32 cellular contexts compared by ENCODE assay signal in genomic region chr3:70740872-70741271, GRCh38.
"Had no signal": no experiment of that assay in that cellular context is flagged by ENCODE, and none has a peak within 500 bp of the region (broad histone marks: within the 10 kb centered on the region; RNA-seq: fewer than 3 reads in every experiment).

No MANE protein-coding gene starts in this region.

- H3K4me1 Mint-ChIP-seq: activated CD4-positive, alpha-beta T cell treated with anti-CD3 and anti-CD28 coated beads, Interleukin-2, amount 10 ng/mL, durations not matched to agents 7 days and 5 days; activated CD8-positive, alpha-beta memory T cell treated with anti-CD3 and anti-CD28 coated beads, Interleukin-2, amount 10 ng/mL, durations not matched to agents 7 days and 5 days; central memory CD8-positive, alpha-beta T cell; immature natural killer cell had no signal

- H3K9me3 ChIP-seq: gastroesophageal sphincter, right atrium auricular region, stomach, thyroid gland, upper lobe of left lung, vagina had no signal

- DNase-seq: activated CD4-positive, alpha-beta T cell treated with anti-CD3 and anti-CD28 coated beads, Interleukin-2, amount 10 ng/mL, durations not matched to agents 7 days and 5 days; activated CD4-positive, CD25-positive, alpha-beta regulatory T cell treated with anti-CD3 and anti-CD28 coated beads, Interleukin-2, amount 50 U/mL, for 72 hours; activated CD8-positive, alpha-beta memory T cell treated with anti-CD3 and anti-CD28 coated beads, Interleukin-2, amount 10 ng/mL, durations not matched to agents 7 days and 5 days; activated CD8-positive, alpha-beta T cell treated with anti-CD3 and anti-CD28 coated beads for 36 hours; activated naive CD4-positive, alpha-beta T cell; activated T-cell treated with anti-CD3 and anti-CD28 coated beads, Interleukin-2, amount 50 U/mL, for 72 hours; dorsolateral prefrontal cortex; effector memory CD4-positive, alpha-beta T cell; erythroblast; head of caudate nucleus; hippocampal formation; immature natural killer cell; kidney; left colon; midbrain; naive thymus-derived CD4-positive, alpha-beta T cell; occipital lobe; stimulated activated CD4-positive, alpha-beta T cell treated with anti-CD3 and anti-CD28 coated beads, Interleukin-1b, Interleukin-23, amount 100 ng/mL, for 48 hours; stimulated activated naive B cell treated with anti-CD40 and anti-IgM and Interleukin-4, amounts not matched to agents 10 μg/mL and 1 μg/mL and 100 μg/mL, for 72 hours; stomach; T-helper 17 cell; T1000; thyroid gland; upper lobe of left lung had no signal

- H3K4me3 ChIP-seq: dorsolateral prefrontal cortex, gastroesophageal sphincter, right atrium auricular region, smooth muscle cell, stomach, thyroid gland, upper lobe of left lung, vagina had no signal

- H3K36me3 ChIP-seq: gastroesophageal sphincter, right atrium auricular region, stomach, thyroid gland, upper lobe of left lung, vagina had no signal

- H3K27ac ChIP-seq: dorsolateral prefrontal cortex, gastroesophageal sphincter, right atrium auricular region, stomach, thyroid gland, upper lobe of left lung, vagina had no signal

- H3K27ac Mint-ChIP-seq: activated CD4-positive, alpha-beta T cell treated with anti-CD3 and anti-CD28 coated beads, Interleukin-2, amount 10 ng/mL, durations not matched to agents 7 days and 5 days; activated CD8-positive, alpha-beta memory T cell treated with anti-CD3 and anti-CD28 coated beads, Interleukin-2, amount 10 ng/mL, durations not matched to agents 7 days and 5 days; activated CD8-positive, alpha-beta T cell treated with anti-CD3 and anti-CD28 coated beads for 36 hours; activated naive CD4-positive, alpha-beta T cell treated with anti-CD3 and anti-CD28 coated beads, Interleukin-2, amount 50 U/mL, for 72 hours; activated T-cell treated with anti-CD3 and anti-CD28 coated beads, Interleukin-2, amount 50 U/mL, for 72 hours; immature natural killer cell; memory B cell; naive thymus-derived CD4-positive, alpha-beta T cell; stimulated activated naive B cell treated with anti-CD40 and anti-IgM and Interleukin-4, amounts not matched to agents 10 μg/mL and 1 μg/mL and 100 μg/mL, for 72 hours; T-helper 17 cell had no signal

- H3K4me3 Mint-ChIP-seq: activated CD4-positive, alpha-beta T cell treated with anti-CD3 and anti-CD28 coated beads, Interleukin-2, amount 10 ng/mL, durations not matched to agents 7 days and 5 days; activated CD8-positive, alpha-beta memory T cell treated with anti-CD3 and anti-CD28 coated beads, Interleukin-2, amount 10 ng/mL, durations not matched to agents 7 days and 5 days; activated CD8-positive, alpha-beta T cell treated with anti-CD3 and anti-CD28 coated beads for 36 hours; activated T-cell treated with anti-CD3 and anti-CD28 coated beads, Interleukin-2, amount 50 U/mL, for 72 hours; central memory CD8-positive, alpha-beta T cell; immature natural killer cell; memory B cell; naive thymus-derived CD4-positive, alpha-beta T cell; neural crest cell; stimulated activated naive B cell treated with anti-CD40 and anti-IgM and Interleukin-4, amounts not matched to agents 10 μg/mL and 1 μg/mL and 100 μg/mL, for 72 hours; T-helper 17 cell had no signal

- H3K4me2 ChIP-seq: smooth muscle cell had no signal

- H3K27me3 ChIP-seq: gastroesophageal sphincter, right atrium auricular region, stomach, thyroid gland, upper lobe of left lung, vagina had no signal

- H3K4me1 ChIP-seq: right atrium auricular region, stomach, thyroid gland, upper lobe of left lung, vagina had no signal

- H3K36me3 Mint-ChIP-seq: activated CD8-positive, alpha-beta memory T cell treated with anti-CD3 and anti-CD28 coated beads, Interleukin-2, amount 10 ng/mL, durations not matched to agents 7 days and 5 days; activated naive CD4-positive, alpha-beta T cell treated with anti-CD3 and anti-CD28 coated beads, Interleukin-2, amount 50 U/mL, for 72 hours; immature natural killer cell; memory B cell; naive thymus-derived CD4-positive, alpha-beta T cell; stimulated activated naive B cell treated with anti-CD40 and anti-IgM and Interleukin-4, amounts not matched to agents 10 μg/mL and 1 μg/mL and 100 μg/mL, for 72 hours had no signal

- ATAC-seq: activated CD8-positive, alpha-beta memory T cell treated with anti-CD3 and anti-CD28 coated beads, Interleukin-2, amount 10 ng/mL, durations not matched to agents 7 days and 5 days; activated CD8-positive, alpha-beta T cell treated with anti-CD3 and anti-CD28 coated beads for 36 hours; activated naive CD4-positive, alpha-beta T cell treated with anti-CD3 and anti-CD28 coated beads, Interleukin-2, amount 50 U/mL, for 72 hours; activated T-cell treated with anti-CD3 and anti-CD28 coated beads, Interleukin-2, amount 50 U/mL, for 72 hours; gastroesophageal sphincter; left colon; naive thymus-derived CD4-positive, alpha-beta T cell; stimulated activated naive B cell treated with anti-CD40 and anti-IgM and Interleukin-4, amounts not matched to agents 10 μg/mL and 1 μg/mL and 100 μg/mL, for 72 hours; T-helper 17 cell had no signal

- H3K9me3 Mint-ChIP-seq: activated CD4-positive, alpha-beta T cell treated with anti-CD3 and anti-CD28 coated beads, Interleukin-2, amount 10 ng/mL, durations not matched to agents 7 days and 5 days; activated CD8-positive, alpha-beta T cell treated with anti-CD3 and anti-CD28 coated beads for 36 hours; activated naive CD4-positive, alpha-beta T cell treated with anti-CD3 and anti-CD28 coated beads, Interleukin-2, amount 50 U/mL, for 72 hours; activated T-cell treated with anti-CD3 and anti-CD28 coated beads, Interleukin-2, amount 50 U/mL, for 72 hours; central memory CD8-positive, alpha-beta T cell; immature natural killer cell; memory B cell; neural crest cell; stimulated activated naive B cell treated with anti-CD40 and anti-IgM and Interleukin-4, amounts not matched to agents 10 μg/mL and 1 μg/mL and 100 μg/mL, for 72 hours had no signal
